In genomic region chr12:20505056-20505455, GRCh38 we compare ENCODE assay signal across 20 cellular contexts.
"Had no signal": no experiment of that assay in that cellular context is flagged by ENCODE, and none has a peak within 500 bp of the region (broad histone marks: within the 10 kb centered on the region; RNA-seq: fewer than 3 reads in every experiment).

No MANE protein-coding gene starts in this region.

- H3K27ac ChIP-seq: breast epithelium, coronary artery, neural progenitor cell, prostate gland, right atrium auricular region, tibial nerve, WERI-Rb-1 had no signal

- H3K4me1 ChIP-seq: breast epithelium, neural progenitor cell, prostate gland, tibial nerve had no signal

- H3K4me2 ChIP-seq: neural progenitor cell had no signal

- H3K9ac ChIP-seq: neural progenitor cell had no signal

- ATAC-seq: activated T-cell treated with anti-CD3 and anti-CD28 coated beads, Interleukin-2, amount 50 U/mL, for 72 hours; esophagus mucosa; naive thymus-derived CD4-positive, alpha-beta T cell had no signal

- H3K4me3 ChIP-seq: breast epithelium, coronary artery, neural progenitor cell, prostate gland, right atrium auricular region, tibial nerve had no signal

- H3K27me3 ChIP-seq: breast epithelium, neural progenitor cell, right atrium auricular region, tibial nerve had no signal

- H3K9me3 ChIP-seq: breast epithelium, prostate gland, right atrium auricular region, tibial nerve had no signal

- H3K36me3 ChIP-seq: breast epithelium, neural progenitor cell, prostate gland, right atrium auricular region, tibial nerve, WERI-Rb-1 had no signal

- H2AFZ ChIP-seq: neural progenitor cell had no signal

- DNase-seq: activated CD4-positive, alpha-beta T cell treated with anti-CD3 and anti-CD28 coated beads for 1 hour; activated CD8-positive, alpha-beta memory T cell treated with anti-CD3 and anti-CD28 coated beads for 24 hours; activated CD8-positive, alpha-beta memory T cell treated with anti-CD3 and anti-CD28 coated beads, Interleukin-2, amount 50 U/mL, for 48 hours; activated effector memory CD4-positive, alpha-beta T cell treated with anti-CD3 and anti-CD28 coated beads, Interleukin-2, amount 50 U/mL, for 16 hours; activated naive CD4-positive, alpha-beta T cell treated with anti-CD3 and anti-CD28 coated beads, Interleukin-2, amount 50 U/mL, for 16 hours; activated T-cell treated with anti-CD3 and anti-CD28 coated beads, Interleukin-2, amount 50 U/mL, for 72 hours; aorta; mesenchymal stem cell; naive thymus-derived CD4-positive, alpha-beta T cell; small intestine; stimulated activated CD4-positive, alpha-beta T cell treated with anti-CD3 and anti-CD28 coated beads, Interleukin-15, amount 100 ng/mL, for 24 hours; stimulated activated CD4-positive, alpha-beta T cell treated with anti-CD3 and anti-CD28 coated beads, Interleukin-2, amount 100 ng/mL, for 48 hours; WERI-Rb-1 had no signal
